In the genomic region with DNA sequence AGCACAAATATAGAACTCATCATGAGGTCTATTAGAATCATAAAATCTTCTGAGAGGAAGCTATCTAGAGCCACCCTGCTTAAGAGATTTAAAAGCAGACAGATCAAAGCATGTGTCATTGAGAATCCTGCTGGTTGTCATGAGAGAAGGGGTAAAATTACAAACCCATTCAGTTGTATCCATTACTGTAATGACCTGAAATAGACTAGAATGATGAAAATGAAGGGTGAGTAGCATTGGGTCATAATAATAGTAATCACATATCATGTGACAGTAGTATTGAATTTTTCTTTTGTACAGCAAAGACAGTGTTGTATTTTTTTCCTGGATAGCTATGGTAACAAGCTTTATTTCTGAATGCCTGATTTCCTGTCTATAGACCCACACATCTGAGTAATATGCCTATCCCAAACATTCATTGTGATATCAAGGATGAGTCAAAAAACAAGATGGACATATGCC, we compare ENCODE assay signal across 12 cellular contexts.
A peak's percentile ranks its signal among the peaks of the same experiment; 100 is the strongest.
DNase-seq lines count a peak whose midpoint lies in the region; ATAC-seq and TF ChIP-seq lines count a peak whose summit lies in the region.
"Had no signal": no experiment of that assay in that cellular context is flagged by ENCODE, and none has a peak within 500 bp of the region (broad histone marks: within the 10 kb centered on the region; RNA-seq: fewer than 3 reads in every experiment).

No MANE protein-coding gene starts in this region.

- no peak overlapping the region for H3T11ph ChIP-seq in H9 (ENCODE audit: low read length)

- no peak overlapping the region for H3K4ac ChIP-seq in H9 (ENCODE audit: low read depth, low read length)

- no peaks in the 10 kb centered on the region for H4K20me1 ChIP-seq in H9 (ENCODE audit: control insufficient read depth, insufficient read depth, insufficient read length)

- H3K79me1 ChIP-seq in H9 (ENCODE audit: insufficient read depth, low read depth, low read length, poor library complexity, severe bottlenecking), result no peaks in the 10 kb centered on the region

- H3K18ac ChIP-seq in H9 (ENCODE audit: insufficient read length, low read depth, low read length), result no peak overlapping the region

- no peak overlapping the region for H3K14ac ChIP-seq in H9 (ENCODE audit: insufficient read depth, low read length)

- no peak overlapping the region for H3K4me3 Mint-ChIP-seq in osteocyte (ENCODE audit: unreplicated experiment)
- no peak overlapping the region for H3K4me3 Mint-ChIP-seq in H9
- no peak overlapping the region for H3K4me3 Mint-ChIP-seq in stimulated activated memory B cell treated with anti-CD40 and anti-IgM and Interleukin-4, amounts not matched to agents 10 μg/mL and 1 μg/mL and 100 μg/mL, for 72 hours
- H3K4me3 Mint-ChIP-seq: CD4-positive, alpha-beta T cell had no signal

- no peak overlapping the region for H4K5ac ChIP-seq in H9 (ENCODE audit: insufficient read length, low read depth, low read length)

- no peak overlapping the region for H2BK12ac ChIP-seq in H9 (ENCODE audit: insufficient read length, low read depth, low read length)

- no peak overlapping the region for H2BK120ac ChIP-seq in H9 (ENCODE audit: low read depth, low read length, poor library complexity, severe bottlenecking)

- H3K23ac ChIP-seq in H9 (ENCODE audit: insufficient read length, low read depth, low read length), result no peak overlapping the region

- H3K9me3 ChIP-seq in H9 (ENCODE audit: control insufficient read depth, low read depth, low read length), result no peaks in the 10 kb centered on the region

- no peaks in the 10 kb centered on the region for H3K4me1 ChIP-seq in H9 (ENCODE audit: insufficient read depth, low read length)

- no peak overlapping the region for H2BK15ac ChIP-seq in H9 (ENCODE audit: low read depth, low read length)

- DNase-seq in EL (peak; percentile 14), NCI-H748 (lab: John Stamatoyannopoulos, UW; ENCODE audit: unreplicated experiment) (peak; percentile 82), epithelial cell of esophagus (ENCODE audit: low read depth) (peak; percentile 82), osteocyte (ENCODE audit: extremely low spot score, unreplicated experiment) (no peak), H9 (no peak), NCI-H345 (lab: John Stamatoyannopoulos, UW) (no peak)
- DNase-seq: activated T-cell treated with anti-CD3 and anti-CD28 coated beads, Interleukin-2, amount 50 U/mL, for 1 hour; CD4-positive, alpha-beta T cell; cerebellar nuclear complex; T-helper 1 cell had no signal

- H2AFZ ChIP-seq in H9 (ENCODE audit: low read length), result no peak overlapping the region

- H4K91ac ChIP-seq in H9 (ENCODE audit: insufficient read length, low read depth, low read length), result no peak overlapping the region

- H2BK5ac ChIP-seq in H9 (ENCODE audit: insufficient read length, low read length), result no peak overlapping the region

- H3K36me3 Mint-ChIP-seq in osteocyte (ENCODE audit: unreplicated experiment) (no peaks in the 10 kb centered on the region), H9 (ENCODE audit: insufficient read depth in 1 of 3, low read depth in 3 of 3) (no peaks in the 10 kb centered on the region)
- no peaks in the 10 kb centered on the region for H3K36me3 Mint-ChIP-seq in stimulated activated memory B cell treated with anti-CD40 and anti-IgM and Interleukin-4, amounts not matched to agents 10 μg/mL and 1 μg/mL and 100 μg/mL, for 72 hours

- no peak overlapping the region for H2AK5ac ChIP-seq in H9 (ENCODE audit: insufficient read length, low read length)

- ATAC-seq in HG02938 (IDR thresholded peaks at IDR 0.05; ENCODE audit: unreplicated experiment), result no peak
- ATAC-seq in stimulated activated memory B cell treated with anti-CD40 and anti-IgM and Interleukin-4, amounts not matched to agents 10 μg/mL and 1 μg/mL and 100 μg/mL, for 72 hours, result no peak

- no peaks in the 10 kb centered on the region for H3K27me3 ChIP-seq in H9 (ENCODE audit: insufficient read depth, low read length)

- no peak overlapping the region for H3K27ac ChIP-seq in H9 (ENCODE audit: insufficient read length, low read depth, low read length)

- H3K9me3 Mint-ChIP-seq in osteocyte (ENCODE audit: unreplicated experiment), result no peaks in the 10 kb centered on the region
- no peaks in the 10 kb centered on the region for H3K9me3 Mint-ChIP-seq in H9
- no peaks in the 10 kb centered on the region for H3K9me3 Mint-ChIP-seq in stimulated activated memory B cell treated with anti-CD40 and anti-IgM and Interleukin-4, amounts not matched to agents 10 μg/mL and 1 μg/mL and 100 μg/mL, for 72 hours
- H3K9me3 Mint-ChIP-seq: CD4-positive, alpha-beta T cell had no signal

- no peak overlapping the region for H3K56ac ChIP-seq in H9 (ENCODE audit: insufficient read length, low read depth, low read length)

- H4K8ac ChIP-seq in H9 (replicated peaks; ENCODE audit: insufficient read length, low read depth, low read length), result no peak overlapping the region

- H3K27me3 Mint-ChIP-seq in osteocyte (ENCODE audit: unreplicated experiment) (no peaks in the 10 kb centered on the region), H9 (ENCODE audit: low read depth) (no peaks in the 10 kb centered on the region)
- no peaks in the 10 kb centered on the region for H3K27me3 Mint-ChIP-seq in stimulated activated memory B cell treated with anti-CD40 and anti-IgM and Interleukin-4, amounts not matched to agents 10 μg/mL and 1 μg/mL and 100 μg/mL, for 72 hours
- H3K27me3 Mint-ChIP-seq: CD4-positive, alpha-beta T cell had no signal

- H3K23me2 ChIP-seq in H9 (ENCODE audit: insufficient read length, low read depth, low read length, poor library complexity, severe bottlenecking), result no peaks in the 10 kb centered on the region

- TF ChIP-seq CTCF in epithelial cell of esophagus (IDR thresholded peaks at IDR 0.05; ENCODE audit: insufficient read depth, low read depth, low read length, missing control alignments) (no peak), osteocyte (IDR thresholded peaks at IDR 0.05) (no peak), H9 (conservative IDR thresholded peaks at IDR 0.05) (no peak)

- H3K9ac ChIP-seq in H9 (ENCODE audit: extremely low read depth, insufficient read length, low read length), result no peak overlapping the region

- H3K4me3 ChIP-seq in epithelial cell of esophagus (ENCODE audit: low read length), result no peak overlapping the region

- H3K4me2 ChIP-seq in H9 (ENCODE audit: insufficient read depth, insufficient read length, low read length), result no peak overlapping the region

- H2BK20ac ChIP-seq in H9 (ENCODE audit: low read depth, low read length, poor library complexity, severe bottlenecking), result no peak overlapping the region

- peak overlapping the region; percentile 90 for H3K27ac Mint-ChIP-seq in osteocyte (ENCODE audit: unreplicated experiment)
- H3K27ac Mint-ChIP-seq in H9, result no peak overlapping the region
- H3K27ac Mint-ChIP-seq in stimulated activated memory B cell treated with anti-CD40 and anti-IgM and Interleukin-4, amounts not matched to agents 10 μg/mL and 1 μg/mL and 100 μg/mL, for 72 hours, result no peak overlapping the region
- H3K27ac Mint-ChIP-seq: CD4-positive, alpha-beta T cell had no signal

- no peaks in the 10 kb centered on the region for H3K79me2 ChIP-seq in H9 (ENCODE audit: insufficient read depth, low read length)

- H3K4me1 Mint-ChIP-seq in osteocyte (ENCODE audit: unreplicated experiment), result peaks cover 37% of the 10 kb centered on the region
- H3K4me1 Mint-ChIP-seq in H9, result no peaks in the 10 kb centered on the region
- H3K4me1 Mint-ChIP-seq in stimulated activated memory B cell treated with anti-CD40 and anti-IgM and Interleukin-4, amounts not matched to agents 10 μg/mL and 1 μg/mL and 100 μg/mL, for 72 hours, result peaks cover 15% of the 10 kb centered on the region

Comparison
In these comparisons a context has a peak if more than half of its experiments do, and no peak if none do; other contexts are left out.
1. DNase-seq: peak in EL (single experiment), NCI-H748 (single experiment) and epithelial cell of esophagus (single experiment); none in osteocyte (single experiment), H9 (single experiment) and NCI-H345 (single experiment).